In genomic region chr21:36388835-36389234, GRCh38 we compare ENCODE assay signal across 9 cellular contexts. TPM values are rescaled to one million over a fixed set of nuclear protein-coding genes. Genes with fewer than 3 reads are reported as not detected.
A peak's percentile ranks its signal among the peaks of the same experiment; 100 is the strongest.
DNase-seq lines count a peak whose midpoint lies in the region; ATAC-seq, FAIRE-seq and TF ChIP-seq lines count a peak whose summit lies in the region.
"Had no signal": no experiment of that assay in that cellular context is flagged by ENCODE, and none has a peak within 500 bp of the region (broad histone marks: within the 10 kb centered on the region; RNA-seq: fewer than 3 reads in every experiment).

No MANE protein-coding gene starts in this region.

- H2AFZ ChIP-seq in K562 (ENCODE audit: low read depth, low read length): no peak overlapping the region
- H2AFZ ChIP-seq in trophoblast cell (ENCODE audit: insufficient read depth, low read length, poor library complexity): no peak overlapping the region

- H3K27me3 ChIP-seq in BJ (ENCODE audit: control insufficient read depth, insufficient read depth, low read length): no peaks in the 10 kb centered on the region
- no peaks in the 10 kb centered on the region for H3K27me3 ChIP-seq in K562 (ENCODE audit: control insufficient read depth in 2 of 2, insufficient read depth in 2 of 2, low read length in 2 of 2)
- H3K27me3 ChIP-seq in lung (ENCODE audit: control insufficient read depth, insufficient read depth): no peaks in the 10 kb centered on the region
- no peaks in the 10 kb centered on the region for H3K27me3 ChIP-seq in trophoblast cell (ENCODE audit: insufficient read depth, low read length)

- TF ChIP-seq CTCF in BJ (IDR thresholded peaks at IDR 0.05; ENCODE audit: insufficient read depth, low read depth, low read length): 0 out of 2 replicates have a peak, but pooled peaks have one; percentile 2
- no peak for TF ChIP-seq CTCF in K562 (IDR thresholded peaks at IDR 0.05 in 2 of 3, conservative IDR thresholded peaks at IDR 0.05 in 1 of 3; ENCODE audit: insufficient read depth in 2 of 3, low read depth in 1 of 3, low read length in 3 of 3)
- TF ChIP-seq CTCF in lung (IDR thresholded peaks at IDR 0.05; ENCODE audit: control extremely low read depth, extremely low read depth): no peak

- intact Hi-C loops in K562 (cut with micrococcal nuclease): loop anchor here (5.0 kb wide), 2 partner anchors 247 to 262 kb away; no protein-coding TSS in a partner anchor

- H3K79me2 ChIP-seq in K562 (ENCODE audit: control insufficient read depth, insufficient read depth, low read length) (peaks cover 19% of the 10 kb centered on the region), trophoblast cell (ENCODE audit: control insufficient read depth, insufficient read depth, low read length, poor library complexity) (no peaks in the 10 kb centered on the region)

- H3K79me1 ChIP-seq in trophoblast cell (ENCODE audit: low read length): no peaks in the 10 kb centered on the region

- in situ Hi-C loops in K562 (cut with MboI): no loop called here

- H3K27ac ChIP-seq in K562 (ENCODE audit: extremely low read depth, low read depth, low read length) (no peak overlapping the region), lung (ENCODE audit: low read depth in 1 of 2, low read length in 1 of 2) (no peak overlapping the region), trophoblast cell (ENCODE audit: low read depth, low read length) (no peak overlapping the region)

- no peak overlapping the region for H3K18ac ChIP-seq in trophoblast cell (ENCODE audit: low read length)

- no peak overlapping the region for H3K14ac ChIP-seq in trophoblast cell (ENCODE audit: low read length)

- H4K91ac ChIP-seq in trophoblast cell (ENCODE audit: low read depth, low read length): no peak overlapping the region

- no peak overlapping the region for H3K23ac ChIP-seq in trophoblast cell (ENCODE audit: low read length)

- H3K9me3 ChIP-seq in K562 (replicated peaks; ENCODE audit: control insufficient read depth, insufficient read depth, low read depth, low read length) (no peaks in the 10 kb centered on the region), lung (ENCODE audit: control insufficient read depth in 2 of 2, insufficient read depth in 1 of 2, low read length in 1 of 2) (no peaks in the 10 kb centered on the region), trophoblast cell (ENCODE audit: insufficient read depth, low read depth, low read length) (peaks cover 3% of the 10 kb centered on the region)

- no peak overlapping the region for H3K4me2 ChIP-seq in K562 (ENCODE audit: insufficient read depth, low read length)
- H3K4me2 ChIP-seq in trophoblast cell (ENCODE audit: low read length): no peak overlapping the region

- H3K36me3 ChIP-seq in BJ (ENCODE audit: control insufficient read depth, insufficient read depth, low read length) (no peaks in the 10 kb centered on the region; the same call in 1 of the 2 replicates), K562 (ENCODE audit: control insufficient read depth, insufficient read depth, low read length) (peaks cover 52% of the 10 kb centered on the region; the same call in 2 of the 3 replicates), lung (ENCODE audit: control insufficient read depth in 2 of 2, insufficient read depth in 2 of 2, low read length in 2 of 2) (no peaks in the 10 kb centered on the region), trophoblast cell (ENCODE audit: control insufficient read depth in 1 of 2, insufficient read depth in 2 of 2, low read length in 2 of 2) (peaks cover 12 to 13% of the 10 kb centered on the region in 2 experiments)

- peaks cover 2% of the 10 kb centered on the region for H3K9me1 ChIP-seq in K562 (ENCODE audit: control insufficient read depth, insufficient read depth, low read length)

- H3K9ac ChIP-seq in K562 (ENCODE audit: insufficient read depth in 1 of 2, low read depth in 2 of 2, low read length in 2 of 2) (peak overlapping the region in 1 of 2 experiments; percentile 68; a peak in 1 of 4 replicates), trophoblast cell (ENCODE audit: low read length) (no peak overlapping the region)

- no peak overlapping the region for H2AK5ac ChIP-seq in trophoblast cell (ENCODE audit: low read length)

- H4K20me1 ChIP-seq in K562 (replicated peaks; ENCODE audit: control insufficient read depth, insufficient read depth, low read length): 0 out of 2 replicates have a peak, but pooled peaks cover 3% of the 10 kb centered on the region

- no peak overlapping the region for H3K4me3 ChIP-seq in BJ (ENCODE audit: low read depth, low read length)
- no peak overlapping the region for H3K4me3 ChIP-seq in K562
- no peak overlapping the region for H3K4me3 ChIP-seq in lung
- H3K4me3 ChIP-seq in trophoblast cell (ENCODE audit: low read depth, low read length): no peak overlapping the region

- no peak for FAIRE-seq in K562 (lab: Jason Lieb, UNC)

- H2BK12ac ChIP-seq in trophoblast cell (ENCODE audit: low read length): no peak overlapping the region

- no peak overlapping the region for H4K8ac ChIP-seq in trophoblast cell (ENCODE audit: low read depth, low read length)

- ATAC-seq in K562 (no peak), lung (ENCODE audit: insufficient read depth, low FRiP score) (no peak), GM18498 (IDR thresholded peaks at IDR 0.05; ENCODE audit: unreplicated experiment) (no peak), HG03442 (IDR thresholded peaks at IDR 0.05; ENCODE audit: unreplicated experiment) (no peak)

- WGBS in K562 (ENCODE audit: insufficient coverage, low coverage, missing lambda C conversion rate): 89% methylated on average over 10 of the region's 10 CpGs
- 56 to 72% methylated on average over 10 of the region's 10 CpGs for WGBS in lung, 2 donors
- WGBS in trophoblast cell (ENCODE audit: extremely low coverage, insufficient coverage, insufficient read length): no CpG with 5 or more reads among the region's 10 CpGs

- no peak for TF ChIP-seq RAD21 in K562 (CRISPR knock-in tag; conservative IDR thresholded peaks at IDR 0.05 in 1 of 2, IDR thresholded peaks at IDR 0.05 in 1 of 2)

- no peak for TF ChIP-seq POLR2A in K562 (conservative IDR thresholded peaks at IDR 0.05)

- no peak overlapping the region for H2BK120ac ChIP-seq in trophoblast cell (ENCODE audit: insufficient read depth, low read length, poor library complexity)

- POLR2A ChIA-PET in BJ (lab: Charles Lee) (no interaction called here), HEK293T (lab: Yijun Ruan, JAX) (no interaction called here), K562 (lab: Yijun Ruan, JAX) (interaction anchor here (1.3 kb wide), 1 partner anchor 9 kb away, joined by 3 read pairs; no protein-coding TSS in a partner anchor)

- CTCF ChIA-PET in BJ (lab: Yijun Ruan, JAX): interaction anchor here (1.3 kb wide), 1 partner anchor 9 kb away, joined by 3 read pairs; no protein-coding TSS in a partner anchor
- CTCF ChIA-PET in HEK293T (lab: Yijun Ruan, JAX): no interaction called here
- CTCF ChIA-PET in K562 (lab: Yijun Ruan, JAX; ENCODE audit: low intra/inter-chr PET ratio): interaction anchor here (0.7 to 1.3 kb wide), 2 partner anchors 143 to 247 kb away, joined by 3 to 6 read pairs; no protein-coding TSS in a partner anchor

- no peak for TF ChIP-seq EP300 in K562 (IDR thresholded peaks at IDR 0.05; ENCODE audit: low read length)

- TSS peak; percentile 7 for BruUV-seq in K562 (replicated peaks; lab: Mats Ljungman, UMichigan)

- H3K4ac ChIP-seq in trophoblast cell (ENCODE audit: low read depth, low read length): no peak overlapping the region

- H3K4me1 ChIP-seq in K562 (replicated peaks in 1 of 2; ENCODE audit: control insufficient read depth in 2 of 2, insufficient read depth in 2 of 2, low read length in 2 of 2) (peaks cover 9 to 21% of the 10 kb centered on the region in 2 experiments; a peak in 4 of 5 replicates), lung (ENCODE audit: control insufficient read depth in 2 of 2, insufficient read depth in 2 of 2, low read length in 2 of 2) (peaks cover 0 to 4% of the 10 kb centered on the region in 2 donors), trophoblast cell (ENCODE audit: control insufficient read depth in 1 of 2, insufficient read depth in 2 of 2, low read length in 2 of 2) (peaks cover 0 to 4% of the 10 kb centered on the region in 2 experiments)

- no peak for DNase-seq in BJ (ENCODE audit: low read depth)
- peak; percentile 27 for DNase-seq in HEK293T (ENCODE audit: extremely low spot score)
- DNase-seq in K562 (ENCODE audit: extremely low read depth in 1 of 4, low spot score in 3 of 4): no peak
- peak; percentile 30 for DNase-seq in lung (ENCODE audit: low spot score)
- DNase-seq in stimulated activated CD4-positive, alpha-beta T cell treated with anti-CD3 and anti-CD28 coated beads, Interleukin-1b, Interleukin-23, amount 100 ng/mL, for 48 hours: no peak
- DNase-seq in trophoblast cell: no peak
- DNase-seq: activated CD4-positive, alpha-beta T cell treated with anti-CD3 and anti-CD28 coated beads for 48 hours had no signal

- no peak overlapping the region for H4K12ac ChIP-seq in trophoblast cell (ENCODE audit: low read depth, low read length)

- H2BK5ac ChIP-seq in trophoblast cell (ENCODE audit: low read depth, low read length, poor library complexity): no peak overlapping the region

TF ChIP-seq in HEK293T, 16 proteins besides CTCF, POLR2A, EP300 and RAD21:
- TF ChIP-seq LEF1 (IDR thresholded peaks at IDR 0.05; ENCODE audit: borderline replicate concordance) (no peak), SP1 (IDR thresholded peaks at IDR 0.05) (no peak)

RNA-seq across cellular contexts. Expression of gene CHAF1B, which starts 3.6 kb away (rescaled TPM):
- polyA plus RNA-seq in BJ (2011; rRNA removed): 3.2 and 4.0 TPM in 2 replicates
- 2.1 and 2.7 TPM in 2 replicates for polyA minus RNA-seq in BJ (2011; rRNA and poly(A)+ RNA removed)
- total RNA-seq in K562 (2011; cell fraction: chromatin; rRNA removed; ENCODE audit: low replicate concordance): 28.3 and 29.4 TPM in 2 replicates
- total RNA-seq in K562 (2011; cell fraction: nucleolus; rRNA removed): 14.1 and 17.0 TPM in 2 replicates
- total RNA-seq in K562 (2011; cell fraction: nucleoplasm; rRNA removed): 21.1 and 28.3 TPM in 2 replicates
- total RNA-seq in K562 (2014; rRNA removed): 17.8 and 23.0 TPM in 2 replicates
- total RNA-seq in K562 (2014; rRNA removed; fragmentation: Illumina TruSeq; extraction: Trizol): 24.0 and 28.3 TPM in 2 replicates
- 22.7 and 23.4 TPM in 2 replicates for total RNA-seq in K562 (2015; rRNA removed; fragmentation: Illumina TruSeq; extraction: Trizol)
- 32.3 and 36.8 TPM in 2 replicates for total RNA-seq in K562 (2021)
- 21.0 and 24.4 TPM in 2 replicates for polyA plus RNA-seq in K562 (2011; rRNA removed)
- polyA plus RNA-seq in K562 (2011; cell fraction: cytosol; rRNA removed): 14.7 and 17.6 TPM in 2 replicates
- polyA plus RNA-seq in K562 (2011; cell fraction: nucleus; rRNA removed): 14.3 and 15.2 TPM in 2 replicates
- 19.3 and 19.7 TPM in 2 replicates for polyA plus RNA-seq in K562 (2012)
- 29.7 and 34.2 TPM in 2 replicates for polyA plus RNA-seq in K562 (2014; fragmentation: Illumina TruSeq; extraction: Trizol)
- polyA plus RNA-seq in K562 (2014; fragmentation: Nextera tagmentation; extraction: Ambion mirVana): 10 to 100 TPM in 1 of 2 experiments, 1 to 10 TPM in 1; 7.5 to 12.2 TPM
- 19.4 and 23.4 TPM in 2 replicates for polyA plus RNA-seq in K562 (2014; rRNA removed)
- polyA minus RNA-seq in K562 (2011; rRNA and poly(A)+ RNA removed): 19.1 and 20.2 TPM in 2 replicates
- 17.5 and 19.8 TPM in 2 replicates for polyA minus RNA-seq in K562 (2011; cell fraction: cytosol; rRNA and poly(A)+ RNA removed)
- 7.4 and 10.0 TPM in 2 replicates for polyA minus RNA-seq in K562 (2011; cell fraction: nucleus; rRNA and poly(A)+ RNA removed)
- 1 to 10 TPM; 1.6 to 3.4 TPM for total RNA-seq in lung
- 1 to 10 TPM; 1.3 to 1.6 TPM for polyA plus RNA-seq in lung
- polyA plus RNA-seq in trophoblast cell (2013): 7.7 and 8.0 TPM in 2 replicates

Comparison
In these comparisons a context has a peak if more than half of its experiments do, and no peak if none do; other contexts are left out.
1. DNase-seq: peak in HEK293T (single experiment) and lung (single experiment); none in BJ (single experiment), K562 (0 of 4), stimulated activated CD4-positive, alpha-beta T cell treated with anti-CD3 and anti-CD28 coated beads, Interleukin-1b, Interleukin-23, amount 100 ng/mL, for 48 hours (single experiment) and trophoblast cell (0 of 2).